9 cellular contexts compared by ENCODE assay signal in the genomic region with DNA sequence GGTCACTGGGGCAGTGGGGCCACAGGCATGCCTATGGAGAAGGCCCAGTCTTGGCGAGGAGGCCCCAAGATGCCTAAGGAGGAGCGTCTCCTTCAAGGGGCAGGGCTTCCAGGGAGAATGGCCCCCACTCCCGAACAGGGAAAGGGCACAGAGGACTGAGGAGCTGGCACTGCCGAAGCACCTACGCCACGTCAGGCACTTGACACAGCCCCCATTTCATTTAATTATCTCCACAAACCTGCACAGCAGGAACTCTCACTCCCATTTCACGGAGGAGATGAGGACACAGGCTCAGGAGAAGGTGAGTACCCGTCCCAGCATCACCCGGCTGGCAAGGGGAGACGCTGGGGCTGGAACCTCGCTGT. TPM values are rescaled to one million over a fixed set of nuclear protein-coding genes. Genes with fewer than 3 reads are reported as not detected.
DNase-seq lines count a peak whose midpoint lies in the region; ATAC-seq, FAIRE-seq and TF ChIP-seq lines count a peak whose summit lies in the region.
"Had no signal": no experiment of that assay in that cellular context is flagged by ENCODE, and none has a peak within 500 bp of the region (broad histone marks: within the 10 kb centered on the region; RNA-seq: fewer than 3 reads in every experiment).

No MANE protein-coding gene starts in this region.

- DNase-seq in HAP-1 (ENCODE audit: low spot score in 2 of 2), result no peak
- no peak for DNase-seq in mammary epithelial cell
- no peak for DNase-seq in D721Med (ENCODE audit: insufficient read length, low spot score)
- DNase-seq in SKM-1 (lab: John Stamatoyannopoulos, UW; ENCODE audit: unreplicated experiment), result no peak
- DNase-seq in NCI-H2029 treated with DMSO at 0.1 percent for 48 hours (lab: John Stamatoyannopoulos, UW), result no peak
- no peak for DNase-seq in aorta

- H3K4me1 ChIP-seq in ACC112 (ENCODE audit: control insufficient read depth, insufficient read depth, low read length, unreplicated experiment), result peaks cover 17% of the 10 kb centered on the region
- peaks cover 20% of the 10 kb centered on the region for H3K4me1 ChIP-seq in HAP-1
- peaks cover 64% of the 10 kb centered on the region for H3K4me1 ChIP-seq in mammary epithelial cell (ENCODE audit: insufficient read depth, low read length)
- H3K4me1 ChIP-seq in mucosa of rectum (ENCODE audit: control insufficient read depth in 2 of 2, insufficient read depth in 2 of 2, low read length in 2 of 2), result peaks cover 13 to 16% of the 10 kb centered on the region in 2 donors
- no peaks in the 10 kb centered on the region for H3K4me1 ChIP-seq in aorta (ENCODE audit: control insufficient read depth in 1 of 2, insufficient read depth in 2 of 2, low read length in 2 of 2)

- no peak for FAIRE-seq in D721Med (lab: Jason Lieb, UNC)

- TF ChIP-seq CTCF in mammary epithelial cell (conservative IDR thresholded peaks at IDR 0.05 in 1 of 2, IDR thresholded peaks at IDR 0.05 in 1 of 2; ENCODE audit: extremely low read depth in 1 of 2, insufficient read depth in 1 of 2, low read depth in 1 of 2, low read length in 2 of 2) (no peak), D721Med (IDR thresholded peaks at IDR 0.05; ENCODE audit: insufficient read depth, missing control alignments) (no peak)

- H4K20me1 ChIP-seq in mammary epithelial cell (ENCODE audit: insufficient read depth, low read length), result no peaks in the 10 kb centered on the region

- no peaks in the 10 kb centered on the region for H3K9me3 ChIP-seq in HAP-1
- H3K9me3 ChIP-seq in mammary epithelial cell (replicated peaks; ENCODE audit: insufficient read depth, low read length), result no peaks in the 10 kb centered on the region
- no peaks in the 10 kb centered on the region for H3K9me3 ChIP-seq in mucosa of rectum (ENCODE audit: control insufficient read depth in 2 of 2, low read length in 2 of 2)
- no peaks in the 10 kb centered on the region for H3K9me3 ChIP-seq in aorta (ENCODE audit: control insufficient read depth, low read length)

- peak overlapping the region; percentile 87 for H2AFZ ChIP-seq in ACC112 (ENCODE audit: low read length, unreplicated experiment)
- peak overlapping the region; percentile 84 for H2AFZ ChIP-seq in mammary epithelial cell (ENCODE audit: low read depth, low read length)

- H3K79me2 ChIP-seq in ACC112 (ENCODE audit: control insufficient read depth, insufficient read depth, low read length, unreplicated experiment), result no peaks in the 10 kb centered on the region
- H3K79me2 ChIP-seq in mammary epithelial cell (ENCODE audit: insufficient read depth, low read length), result no peaks in the 10 kb centered on the region

- peak overlapping the region; percentile 98 for H3K4me2 ChIP-seq in mammary epithelial cell (ENCODE audit: insufficient read depth, low read depth, low read length)

- in situ Hi-C loops in HAP-1 (cut with MboI; ENCODE audit: low sequenced_read_pairs), result no loop called here
- in situ Hi-C loops in mammary epithelial cell (cut with MboI; ENCODE audit: low sequenced_read_pairs in 2 of 2), result no loop called here

- H3K36me3 ChIP-seq in ACC112 (ENCODE audit: insufficient read depth, low read length), result no peaks in the 10 kb centered on the region
- H3K36me3 ChIP-seq in HAP-1 (replicated peaks), result no peaks in the 10 kb centered on the region
- H3K36me3 ChIP-seq in mammary epithelial cell (ENCODE audit: insufficient read depth, low read length), result no peaks in the 10 kb centered on the region
- H3K36me3 ChIP-seq in mucosa of rectum (ENCODE audit: control insufficient read depth in 2 of 2, insufficient read depth in 2 of 2, low read length in 2 of 2), result no peaks in the 10 kb centered on the region
- H3K36me3 ChIP-seq in aorta (ENCODE audit: control insufficient read depth in 1 of 2, insufficient read depth in 2 of 2, low read length in 1 of 2), result no peaks in the 10 kb centered on the region

- no TSS peak for BruUV-seq in mammary epithelial cell (replicated peaks; lab: Mats Ljungman, UMichigan)

- dilution Hi-C loops in mammary epithelial cell (cut with HindIII; ENCODE audit: low sequenced_read_pairs), result no loop called here

- H3K27me3 ChIP-seq in ACC112 (ENCODE audit: insufficient read depth, low read length), result peaks cover 6% of the 10 kb centered on the region; the same call in 1 of the 2 replicates
- no peaks in the 10 kb centered on the region for H3K27me3 ChIP-seq in HAP-1 (ENCODE audit: low read depth)
- H3K27me3 ChIP-seq in mammary epithelial cell (ENCODE audit: insufficient read depth, low read length), result no peaks in the 10 kb centered on the region
- H3K27me3 ChIP-seq in mucosa of rectum (ENCODE audit: control insufficient read depth in 2 of 2, insufficient read depth in 2 of 2, low read length in 2 of 2), result peaks cover 24 to 27% of the 10 kb centered on the region in 2 donors
- H3K27me3 ChIP-seq in aorta (ENCODE audit: control insufficient read depth in 1 of 2, insufficient read depth in 2 of 2, low read length in 1 of 2), result no peaks in the 10 kb centered on the region

- H3K27ac ChIP-seq in ACC112 (ENCODE audit: low read depth, low read length), result no peak overlapping the region
- H3K27ac ChIP-seq in mammary epithelial cell (ENCODE audit: insufficient read depth, low read depth, low read length), result no peak overlapping the region
- no peak overlapping the region for H3K27ac ChIP-seq in mucosa of rectum (ENCODE audit: low read depth in 2 of 2, low read length in 2 of 2)
- no peak overlapping the region for H3K27ac ChIP-seq in aorta (ENCODE audit: low read depth in 1 of 2, low read length in 2 of 2)

- peak overlapping the region; percentile 90 for H3K4me3 ChIP-seq in ACC112 (ENCODE audit: low read depth, low read length)
- H3K4me3 ChIP-seq in HAP-1, result peak overlapping the region; percentile 37
- H3K4me3 ChIP-seq in mammary epithelial cell (replicated peaks in 1 of 3; ENCODE audit: insufficient read depth in 1 of 3, low read depth in 2 of 3, low read length in 3 of 3), result peak overlapping the region; percentile 38 to 48 (median 48)
- peak overlapping the region; percentile 68 for H3K4me3 ChIP-seq in mucosa of rectum (ENCODE audit: low read length in 2 of 2)
- peak overlapping the region in 1 of 2 donors; percentile 54 for H3K4me3 ChIP-seq in aorta (ENCODE audit: low read length in 2 of 2)

- WGBS in mammary epithelial cell (ENCODE audit: low coverage, missing lambda C conversion rate), result 45% methylated on average over 5 of the region's 11 CpGs
- WGBS in aorta, 2 donors, result 32 to 35% methylated on average over 11 of the region's 11 CpGs

- H3K9ac ChIP-seq in mammary epithelial cell (ENCODE audit: insufficient read depth, low read length) (no peak overlapping the region), mucosa of rectum (ENCODE audit: low read depth in 1 of 2, low read length in 2 of 2) (peak overlapping the region in 1 of 2 donors; percentile 55)

- CTCF ChIA-PET in mammary epithelial cell (lab: Charles Lee; ENCODE audit: low non-redundant PET), result no interaction called here

- ATAC-seq in aorta (ENCODE audit: low FRiP score), result no peak

- intact Hi-C loops in mammary epithelial cell (cut with micrococcal nuclease) (no loop called here), aorta (cut with DNase I) (no loop called here)

RNA-seq across cellular contexts. Expression of gene EGR1, which starts 26.0 kb away (rescaled TPM):
- total RNA-seq in mammary epithelial cell (100 to 1,000 TPM in 1 of 2 donors, 10 to 100 TPM in 1; 12.7 to 159 TPM), aorta (100 to 1,000 TPM; 158 to 669 TPM)
- polyA plus RNA-seq in mammary epithelial cell (10.6 TPM), aorta (100 to 1,000 TPM in 1 of 2 donors, 10 to 100 TPM in 1; 61.5 to 300 TPM)
- polyA minus RNA-seq in mammary epithelial cell, result 63.3 TPM

RNA-seq across cellular contexts. Expression of gene ETF1, which starts 51.8 kb away (rescaled TPM):
- total RNA-seq in mammary epithelial cell (100 to 1,000 TPM; 167 to 200 TPM), aorta (100 to 1,000 TPM in 1 of 2 donors, 10 to 100 TPM in 1; 69.2 to 101 TPM)
- polyA plus RNA-seq in mammary epithelial cell (73.8 TPM), aorta (10 to 100 TPM; 48.5 to 79.6 TPM)
- 86.8 TPM for polyA minus RNA-seq in mammary epithelial cell

RNA-seq across cellular contexts. Expression of gene REEP2, which starts 52.4 kb away (rescaled TPM):
- total RNA-seq in mammary epithelial cell, result 10 to 100 TPM; 14.5 to 26.5 TPM
- 3.6 TPM for polyA plus RNA-seq in mammary epithelial cell
- 70.6 TPM for polyA minus RNA-seq in mammary epithelial cell
- 10 to 100 TPM in 1 of 2 donors, 1 to 10 TPM in 1; 6.6 to 19.2 TPM for total RNA-seq in aorta
- 10 to 100 TPM in 1 of 2 donors, 1 to 10 TPM in 1; 6.4 to 21.9 TPM for polyA plus RNA-seq in aorta
- total RNA-seq: mononuclear cell had no signal
